23 cellular contexts compared by ENCODE assay signal in the genomic region with DNA sequence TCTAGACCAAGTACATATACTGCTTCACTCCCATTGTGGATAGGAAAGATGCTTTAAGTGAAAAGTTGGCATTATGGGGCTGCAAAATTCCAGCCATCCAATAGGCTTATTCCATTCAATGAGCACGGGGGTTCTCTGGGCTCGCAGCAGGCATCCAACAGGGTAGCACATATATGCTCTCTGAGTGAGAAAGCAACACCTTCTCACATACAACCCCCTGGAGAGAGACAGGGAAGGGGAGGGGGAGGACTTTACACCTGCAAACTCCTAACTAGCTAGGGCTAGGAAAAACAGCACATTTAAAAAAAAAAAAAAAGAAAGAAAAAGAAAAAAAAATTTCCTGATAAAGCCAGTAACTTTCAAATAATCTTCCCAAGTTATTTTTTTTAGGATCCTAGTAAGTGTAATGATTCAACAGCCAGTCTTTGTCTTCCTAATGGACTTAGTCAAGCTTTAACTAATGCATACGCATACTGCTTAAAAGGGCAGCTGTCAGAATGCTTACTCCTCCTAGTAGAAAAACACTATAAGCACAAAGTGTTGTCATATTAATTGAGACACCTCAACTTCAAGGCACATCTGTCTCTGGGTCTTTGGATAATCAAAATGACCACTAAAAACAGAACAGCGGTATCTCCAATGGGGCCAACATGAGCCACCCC. TPM values are rescaled to one million over a fixed set of nuclear protein-coding genes. Genes with fewer than 3 reads are reported as not detected.
A peak's percentile ranks its signal among the peaks of the same experiment; 100 is the strongest.
DNase-seq lines count a peak whose midpoint lies in the region; ATAC-seq and TF ChIP-seq lines count a peak whose summit lies in the region.
"Had no signal": no experiment of that assay in that cellular context is flagged by ENCODE, and none has a peak within 500 bp of the region (broad histone marks: within the 10 kb centered on the region; RNA-seq: fewer than 3 reads in every experiment).

No MANE protein-coding gene starts in this region.

- DNase-seq in NCI-H146 (lab: John Stamatoyannopoulos, UW) = peak; percentile 1
- DNase-seq in NCI-H146 treated with DMSO at 0.1 percent for 48 hours (lab: John Stamatoyannopoulos, UW; ENCODE audit: unreplicated experiment) = no peak
- no peak for DNase-seq in MM.1S
- DNase-seq in WTC11 (ENCODE audit: low spot score) = peak; percentile 25
- no peak for DNase-seq in neural progenitor cell (ENCODE audit: low spot score)
- no peak for DNase-seq in left lung
- DNase-seq in GM20000 (ENCODE audit: low spot score) = no peak
- DNase-seq: BE2C; CD4-positive, CD25-positive, alpha-beta regulatory T cell; COR-L47; DMS153; NCI-H1105 treated with DMSO at 0.1 percent for 48 hours; NCI-H1930; NCI-H446 treated with DMSO at 0.1 percent for 48 hours; NCI-H748 treated with DMSO at 0.1 percent for 48 hours; PC-9; SJCRH30; T-helper 2 cell had no signal

- H3K9ac ChIP-seq in MM.1S (ENCODE audit: low read length) (no peak overlapping the region), neural progenitor cell (no peak overlapping the region)

- H3K9me2 ChIP-seq in MM.1S (replicated peaks; ENCODE audit: insufficient read depth, low read length) = no peaks in the 10 kb centered on the region

- H3K4me1 Mint-ChIP-seq in WTC11 (peaks cover 29% of the 10 kb centered on the region), neural progenitor cell (peaks cover 5% of the 10 kb centered on the region)

- H3K36me3 ChIP-seq in MM.1S (replicated peaks; ENCODE audit: insufficient read depth, low read length) (peaks cover 3% of the 10 kb centered on the region; the same call in 1 of the 2 replicates), neural progenitor cell (no peaks in the 10 kb centered on the region), left lung (peaks cover 0 to 75% of the 10 kb centered on the region in 2 donors)

- H3K9me3 Mint-ChIP-seq in WTC11 (no peaks in the 10 kb centered on the region), neural progenitor cell (no peaks in the 10 kb centered on the region)
- H3K9me3 Mint-ChIP-seq: CD4-positive, CD25-positive, alpha-beta regulatory T cell had no signal

- H3K4me3 Mint-ChIP-seq in WTC11 (no peak overlapping the region; the same call in 1 of the 2 replicates), neural progenitor cell (no peak overlapping the region)
- H3K4me3 Mint-ChIP-seq: CD4-positive, CD25-positive, alpha-beta regulatory T cell had no signal

- H3K27me3 Mint-ChIP-seq in WTC11 (ENCODE audit: low read depth) (no peaks in the 10 kb centered on the region), neural progenitor cell (ENCODE audit: insufficient read depth, low read depth) (no peaks in the 10 kb centered on the region)
- H3K27me3 Mint-ChIP-seq: CD4-positive, CD25-positive, alpha-beta regulatory T cell had no signal

- no peak overlapping the region for H3K4me3 ChIP-seq in MM.1S (ENCODE audit: low read length)
- H3K4me3 ChIP-seq in neural progenitor cell = no peak overlapping the region
- H3K4me3 ChIP-seq in left lung = no peak overlapping the region
- H3K4me3 ChIP-seq: GM12878, K562, PC-9, SJCRH30 had no signal

- H3K27ac ChIP-seq in MM.1S (ENCODE audit: low read length) (peak overlapping the region; percentile 81), neural progenitor cell (peak overlapping the region; percentile 9), left lung (no peak overlapping the region)
- H3K27ac ChIP-seq: PC-9, SJCRH30 had no signal

- CTCF ChIA-PET in WTC11 (lab: Charles Lee) = interaction anchor here (0.7 to 2.2 kb wide), 7 partner anchors 52 to 146 kb away, joined by 3 to 9 read pairs (median 5); partner anchors contain the start of gene CLSPN

- TF ChIP-seq CTCF in MM.1S (IDR thresholded peaks at IDR 0.05; ENCODE audit: low read length) = no peak
- no peak for TF ChIP-seq CTCF in WTC11 (IDR thresholded peaks at IDR 0.05)
- TF ChIP-seq CTCF in neural progenitor cell (IDR thresholded peaks at IDR 0.05) = no peak
- TF ChIP-seq CTCF in left lung (IDR thresholded peaks at IDR 0.05) = no peak
- no peak for TF ChIP-seq CTCF in GM20000 (IDR thresholded peaks at IDR 0.05; ENCODE audit: extremely low read depth, missing control alignments)

- intact Hi-C loops in left lung (cut with DNase I) = no loop called here

- POLR2A ChIA-PET in WTC11 (lab: Charles Lee) = interaction anchor here (0.7 kb wide), 1 partner anchor 139 kb away, joined by 3 read pairs; no protein-coding TSS in a partner anchor

- peaks cover 29% of the 10 kb centered on the region for H3K36me3 Mint-ChIP-seq in WTC11
- peaks cover 6% of the 10 kb centered on the region for H3K36me3 Mint-ChIP-seq in neural progenitor cell

- H2AFZ ChIP-seq in MM.1S (ENCODE audit: low read length) (no peak overlapping the region), neural progenitor cell (replicated peaks) (no peak overlapping the region)
- H2AFZ ChIP-seq: PC-9 had no signal

- H3F3A ChIP-seq in MM.1S (ENCODE audit: insufficient read depth, low read length) (peaks cover 17% of the 10 kb centered on the region), neural progenitor cell (ENCODE audit: low read depth) (peaks cover 6% of the 10 kb centered on the region)

- H3K4me1 ChIP-seq in MM.1S (ENCODE audit: low read length) (peaks cover 16% of the 10 kb centered on the region), neural progenitor cell (peaks cover 5% of the 10 kb centered on the region), left lung (no peaks in the 10 kb centered on the region)
- H3K4me1 ChIP-seq: BE2C, SJCRH30 had no signal

- ATAC-seq in WTC11 (peak; percentile 71), GM18867 (IDR thresholded peaks at IDR 0.05; ENCODE audit: unreplicated experiment) (no peak), left lung (no peak)
- ATAC-seq: GM12878, K562 had no signal

- peak overlapping the region; percentile 84 for H3K27ac Mint-ChIP-seq in WTC11
- H3K27ac Mint-ChIP-seq in neural progenitor cell = no peak overlapping the region

- H3K9me3 ChIP-seq in MM.1S (replicated peaks; ENCODE audit: insufficient read depth, low read length) (no peaks in the 10 kb centered on the region), neural progenitor cell (ENCODE audit: low read depth) (no peaks in the 10 kb centered on the region), left lung (no peaks in the 10 kb centered on the region)
- H3K9me3 ChIP-seq: BE2C, SJCRH30 had no signal

- peaks cover 93% of the 10 kb centered on the region for H3K79me2 ChIP-seq in MM.1S (ENCODE audit: low read length)
- H3K79me2 ChIP-seq in neural progenitor cell (ENCODE audit: low read depth) = peaks cover 38% of the 10 kb centered on the region

- H3K4me2 ChIP-seq in MM.1S (ENCODE audit: low read depth, low read length) = peak overlapping the region; percentile 61
- H3K4me2 ChIP-seq in neural progenitor cell = no peak overlapping the region
- H3K4me2 ChIP-seq: PC-9 had no signal

- H3K27me3 ChIP-seq in MM.1S (replicated peaks; ENCODE audit: insufficient read depth, low read length) = no peaks in the 10 kb centered on the region
- no peaks in the 10 kb centered on the region for H3K27me3 ChIP-seq in neural progenitor cell
- no peaks in the 10 kb centered on the region for H3K27me3 ChIP-seq in left lung
- H3K27me3 ChIP-seq: BE2C, SJCRH30 had no signal

- peaks cover 13% of the 10 kb centered on the region; the same call in 1 of the 2 replicates for H4K20me1 ChIP-seq in MM.1S (ENCODE audit: insufficient read depth, low read length)
- peaks cover 63% of the 10 kb centered on the region for H4K20me1 ChIP-seq in neural progenitor cell (ENCODE audit: low read depth)

TF ChIP-seq in WTC11, 78 proteins besides CTCF, POLR2A, EP300 and RAD21:
- TF ChIP-seq ZNF423 (CRISPR knock-in tag; IDR thresholded peaks at IDR 0.05) = peak; percentile 52; the same call in 1 of the 2 replicates
- TF ChIP-seq ZNF219 (CRISPR knock-in tag; IDR thresholded peaks at IDR 0.05; ENCODE audit: borderline replicate concordance) = no peak

RNA-seq across cellular contexts. Expression of gene PSMB2, which starts 18.7 kb away (rescaled TPM):
- total RNA-seq in WTC11 (2021) (76.7 to 81.7 TPM (median 80.6 TPM) in 3 replicates), neural progenitor cell (ENCODE audit: low replicate concordance) (29.7 and 33.2 TPM in 2 replicates), left lung (10 to 100 TPM; 48.4 to 73.1 TPM)

RNA-seq across cellular contexts. Expression of gene TFAP2E, which starts 49.5 kb away (rescaled TPM):
- total RNA-seq in WTC11 (2021) (1.5 to 1.7 TPM (median 1.5 TPM) in 3 replicates), neural progenitor cell (ENCODE audit: low replicate concordance) (not detected in 2 replicates), left lung (1 to 10 TPM; 1.3 to 1.8 TPM)
- total RNA-seq: A172, H4 had no signal

Comparison
In these comparisons a context has a peak if more than half of its experiments do, and no peak if none do; other contexts are left out.
1. DNase-seq: peak in NCI-H146 (single experiment) and WTC11 (single experiment); none in NCI-H146 treated with DMSO at 0.1 percent for 48 hours (single experiment), MM.1S (single experiment), neural progenitor cell (single experiment), left lung (0 of 2) and GM20000 (single experiment).
2. H3K27ac ChIP-seq: peak in MM.1S (single experiment) and neural progenitor cell (single experiment); none in left lung (0 of 2).